ENCODE assay signal across 21 cellular contexts in the genomic region with DNA sequence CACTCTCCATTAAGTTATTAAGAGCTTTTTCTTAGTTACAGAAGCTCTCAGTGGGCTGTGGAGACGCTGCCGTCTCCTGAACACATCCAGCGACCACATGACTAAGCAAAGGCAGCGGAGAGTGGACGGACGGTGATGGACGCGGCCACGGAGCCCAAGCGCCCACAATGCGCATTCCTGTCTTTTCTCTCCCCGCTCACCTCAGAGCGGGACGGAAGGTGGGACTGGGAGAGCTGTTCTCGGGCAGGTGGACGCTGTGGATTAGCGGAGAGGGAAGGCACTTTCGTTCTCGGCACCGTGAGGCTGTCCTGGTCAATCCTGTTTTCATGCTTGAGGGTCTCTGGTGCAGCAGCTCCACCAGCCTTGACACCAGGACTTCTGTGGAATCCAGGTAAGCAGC. TPM values are rescaled to one million over a fixed set of nuclear protein-coding genes. Genes with fewer than 3 reads are reported as not detected.
A peak's percentile ranks its signal among the peaks of the same experiment; 100 is the strongest.
DNase-seq lines count a peak whose midpoint lies in the region; ATAC-seq and TF ChIP-seq lines count a peak whose summit lies in the region.
"Had no signal": no experiment of that assay in that cellular context is flagged by ENCODE, and none has a peak within 500 bp of the region (broad histone marks: within the 10 kb centered on the region; RNA-seq: fewer than 3 reads in every experiment).

No MANE protein-coding gene starts in this region.

- H3K9me3 ChIP-seq in left ventricle myocardium inferior (replicated peaks), result no peaks in the 10 kb centered on the region
- no peaks in the 10 kb centered on the region for H3K9me3 ChIP-seq in WERI-Rb-1 (ENCODE audit: severe bottlenecking)
- H3K9me3 ChIP-seq in mesenchymal stem cell (ENCODE audit: control insufficient read depth, low read length), result no peaks in the 10 kb centered on the region

- H3K23ac ChIP-seq in mesenchymal stem cell (ENCODE audit: low read length in 2 of 2), result no peak overlapping the region

- H3K4me1 ChIP-seq in left ventricle myocardium inferior, result peaks cover 68% of the 10 kb centered on the region
- H3K4me1 ChIP-seq in mesenchymal stem cell (ENCODE audit: control insufficient read depth, insufficient read depth, low read depth, low read length), result peaks cover 11% of the 10 kb centered on the region
- H3K4me1 ChIP-seq: SJCRH30 had no signal

- ATAC-seq in left ventricle myocardium superior, result no peak
- no peak for ATAC-seq in stimulated activated naive B cell treated with anti-CD40 and anti-IgM and Interleukin-4, amounts not matched to agents 10 μg/mL and 1 μg/mL and 100 μg/mL, for 72 hours (replicated peaks)
- ATAC-seq: Right ventricle myocardium inferior, SK-N-SH treated with all-trans-retinoic acid at 6 μM for 48 hours had no signal

- no peak overlapping the region for H3K18ac ChIP-seq in mesenchymal stem cell (ENCODE audit: low read depth in 1 of 2, low read length in 2 of 2)

- no peak overlapping the region for H3K4me3 Mint-ChIP-seq in mesothelial cell of epicardium
- no peak overlapping the region for H3K4me3 Mint-ChIP-seq in stimulated activated naive B cell treated with anti-CD40 and anti-IgM and Interleukin-4, amounts not matched to agents 10 μg/mL and 1 μg/mL and 100 μg/mL, for 72 hours
- H3K4me3 Mint-ChIP-seq: B cell had no signal

- no peak overlapping the region for H3K4ac ChIP-seq in mesenchymal stem cell (ENCODE audit: low read depth in 1 of 2, low read length in 2 of 2)

- H3K27me3 ChIP-seq in left ventricle myocardium inferior (ENCODE audit: low read depth) (no peaks in the 10 kb centered on the region), WERI-Rb-1 (ENCODE audit: insufficient read depth, low read depth, severe bottlenecking) (no peaks in the 10 kb centered on the region), mesenchymal stem cell (ENCODE audit: control insufficient read depth in 1 of 2, insufficient read depth in 1 of 2, low read length in 2 of 2) (no peaks in the 10 kb centered on the region)
- H3K27me3 ChIP-seq: SJCRH30 had no signal

- H4K8ac ChIP-seq in mesenchymal stem cell (ENCODE audit: low read length), result no peak overlapping the region

- H2AK5ac ChIP-seq in mesenchymal stem cell (ENCODE audit: low read length, severe bottlenecking), result no peak overlapping the region

- H2BK15ac ChIP-seq in mesenchymal stem cell (ENCODE audit: low read depth, poor library complexity, severe bottlenecking), result no peak overlapping the region

- intact Hi-C loops in left ventricle myocardium superior (cut with micrococcal nuclease), result no loop called here
- intact Hi-C loops in left ventricle myocardium inferior (cut with micrococcal nuclease), result no loop called here

- H3K9ac ChIP-seq in mesenchymal stem cell (ENCODE audit: low read length), result no peak overlapping the region

- no peaks in the 10 kb centered on the region for H3K27me3 Mint-ChIP-seq in mesothelial cell of epicardium (ENCODE audit: low read depth)
- no peaks in the 10 kb centered on the region for H3K27me3 Mint-ChIP-seq in stimulated activated naive B cell treated with anti-CD40 and anti-IgM and Interleukin-4, amounts not matched to agents 10 μg/mL and 1 μg/mL and 100 μg/mL, for 72 hours
- H3K27me3 Mint-ChIP-seq: B cell; CD4-positive, alpha-beta T cell had no signal

- no peak overlapping the region for H2BK120ac ChIP-seq in mesenchymal stem cell (ENCODE audit: low read depth, low read length)

- no peak overlapping the region for H2BK5ac ChIP-seq in mesenchymal stem cell (ENCODE audit: low read depth, low read length, poor library complexity, severe bottlenecking)

- H3K79me1 ChIP-seq in mesenchymal stem cell (replicated peaks; ENCODE audit: low read length, poor library complexity, severe bottlenecking), result peaks cover 11% of the 10 kb centered on the region

- H3K36me3 Mint-ChIP-seq in mesothelial cell of epicardium, result peaks cover 6% of the 10 kb centered on the region
- peaks cover 21 to 39% of the 10 kb centered on the region in 2 donors for H3K36me3 Mint-ChIP-seq in stimulated activated naive B cell treated with anti-CD40 and anti-IgM and Interleukin-4, amounts not matched to agents 10 μg/mL and 1 μg/mL and 100 μg/mL, for 72 hours

- DNase-seq in left ventricle myocardium superior (peak; percentile 19), left ventricle myocardium inferior (no peak), WERI-Rb-1 (peak; percentile 30), mesothelial cell of epicardium (ENCODE audit: low spot score in 2 of 2, unreplicated experiment in 2 of 2) (no peak), mesenchymal stem cell (no peak), cortex of kidney (lab: John Stamatoyannopoulos, UW) (no peak)
- DNase-seq in stimulated activated naive B cell treated with anti-CD40 and anti-IgM and Interleukin-4, amounts not matched to agents 10 μg/mL and 1 μg/mL and 100 μg/mL, for 72 hours, result no peak
- DNase-seq in activated CD4-positive, alpha-beta T cell treated with anti-CD3 and anti-CD28 coated beads, Interleukin-2, amount 50 U/mL, for 4 hours, result no peak
- DNase-seq: CD4-positive, alpha-beta T cell; NCI-H1092 treated with DMSO at 0.1 percent for 48 hours; NCI-H1436 treated with DMSO at 0.1 percent for 48 hours; NCI-H1930; NCI-H2107; NCI-H446; NCI-H524 treated with DMSO at 0.1 percent for 48 hours; NCI-H774; SJCRH30 had no signal

- H3K36me3 ChIP-seq in left ventricle myocardium inferior, result no peaks in the 10 kb centered on the region
- peaks cover 15% of the 10 kb centered on the region for H3K36me3 ChIP-seq in WERI-Rb-1
- H3K36me3 ChIP-seq in mesenchymal stem cell (ENCODE audit: control insufficient read depth in 1 of 2, insufficient read depth in 2 of 2, low read depth in 1 of 2, low read length in 2 of 2), result peaks cover 17 to 18% of the 10 kb centered on the region in 2 experiments

- H3K27ac Mint-ChIP-seq in mesothelial cell of epicardium, result peak overlapping the region; percentile 25
- peak overlapping the region; percentile 69 for H3K27ac Mint-ChIP-seq in stimulated activated naive B cell treated with anti-CD40 and anti-IgM and Interleukin-4, amounts not matched to agents 10 μg/mL and 1 μg/mL and 100 μg/mL, for 72 hours
- H3K27ac Mint-ChIP-seq: CD4-positive, alpha-beta T cell had no signal

- H4K91ac ChIP-seq in mesenchymal stem cell (ENCODE audit: low read length), result no peak overlapping the region

- H3K4me1 Mint-ChIP-seq in mesothelial cell of epicardium, result peaks cover 18% of the 10 kb centered on the region
- peaks cover 41 to 59% of the 10 kb centered on the region in 2 donors for H3K4me1 Mint-ChIP-seq in stimulated activated naive B cell treated with anti-CD40 and anti-IgM and Interleukin-4, amounts not matched to agents 10 μg/mL and 1 μg/mL and 100 μg/mL, for 72 hours

- no peak overlapping the region for H2AFZ ChIP-seq in mesenchymal stem cell (ENCODE audit: low read depth, low read length)

- WGBS in mesenchymal stem cell, result 93% methylated on average over 20 of the region's 20 CpGs

- H3K9me3 Mint-ChIP-seq in mesothelial cell of epicardium, result no peaks in the 10 kb centered on the region
- H3K9me3 Mint-ChIP-seq in stimulated activated naive B cell treated with anti-CD40 and anti-IgM and Interleukin-4, amounts not matched to agents 10 μg/mL and 1 μg/mL and 100 μg/mL, for 72 hours, result peaks cover 4 to 5% of the 10 kb centered on the region in 2 donors
- H3K9me3 Mint-ChIP-seq: CD4-positive, alpha-beta T cell; IgD-negative memory B cell had no signal

- H3K14ac ChIP-seq in mesenchymal stem cell (ENCODE audit: low read length in 2 of 2), result no peak overlapping the region

- H3K4me3 ChIP-seq in left ventricle myocardium inferior (no peak overlapping the region), WERI-Rb-1 (ENCODE audit: low read depth, low read length) (peak overlapping the region; percentile 9; the same call in 1 of the 2 replicates), mesenchymal stem cell (ENCODE audit: insufficient read depth in 1 of 2, low read depth in 1 of 2, low read length in 2 of 2) (no peak overlapping the region)
- H3K4me3 ChIP-seq: SJCRH30 had no signal

- H2BK12ac ChIP-seq in mesenchymal stem cell (ENCODE audit: low read length in 2 of 2), result no peak overlapping the region

- TF ChIP-seq CTCF in left ventricle myocardium inferior (IDR thresholded peaks at IDR 0.05; ENCODE audit: borderline replicate concordance) (no peak), WERI-Rb-1 (IDR thresholded peaks at IDR 0.05; ENCODE audit: low read depth, low read length) (no peak), mesothelial cell of epicardium (IDR thresholded peaks at IDR 0.05; ENCODE audit: unreplicated experiment) (no peak)

- H3K4me2 ChIP-seq in mesenchymal stem cell (ENCODE audit: low read length, poor library complexity, severe bottlenecking), result no peak overlapping the region

- H3K27ac ChIP-seq in left ventricle myocardium inferior (replicated peaks) (no peak overlapping the region), WERI-Rb-1 (no peak overlapping the region), mesenchymal stem cell (ENCODE audit: low read length, poor library complexity, severe bottlenecking) (no peak overlapping the region)
- H3K27ac ChIP-seq: SJCRH30 had no signal

RNA-seq across cellular contexts. Expression of a gene that starts 2.6 kb away (rescaled TPM):
- total RNA-seq in left ventricle myocardium superior, result 26.1 TPM
- total RNA-seq in left ventricle myocardium inferior, result 21.2 TPM
- total RNA-seq in mesothelial cell of epicardium, result 89.8 to 98.9 TPM (median 93.8 TPM) in 3 replicates
- polyA plus RNA-seq in mesenchymal stem cell (2013, experiment 1 of 2), result 32.8 TPM
- 33.6 TPM for polyA plus RNA-seq in mesenchymal stem cell (2013, experiment 2 of 2)

RNA-seq across cellular contexts. Expression of a gene that starts 53.6 kb away (rescaled TPM):
- total RNA-seq in left ventricle myocardium superior (33.7 TPM), left ventricle myocardium inferior (27.3 TPM), mesothelial cell of epicardium (23.5 to 26.6 TPM (median 24.5 TPM) in 3 replicates)
- polyA plus RNA-seq in mesenchymal stem cell (2013, experiment 1 of 2), result 13.1 TPM
- polyA plus RNA-seq in mesenchymal stem cell (2013, experiment 2 of 2), result 13.1 TPM

Comparison
In these comparisons a context has a peak if more than half of its experiments do, and no peak if none do; other contexts are left out.
1. DNase-seq: peak in left ventricle myocardium superior (single experiment) and WERI-Rb-1 (single experiment); none in left ventricle myocardium inferior (single experiment), mesothelial cell of epicardium (0 of 2), stimulated activated naive B cell treated with anti-CD40 and anti-IgM and Interleukin-4, amounts not matched to agents 10 μg/mL and 1 μg/mL and 100 μg/mL, for 72 hours (single experiment), mesenchymal stem cell (single experiment), cortex of kidney (single experiment) and activated CD4-positive, alpha-beta T cell treated with anti-CD3 and anti-CD28 coated beads, Interleukin-2, amount 50 U/mL, for 4 hours (0 of 2).